In genomic region chr6:43467752-43468151, GRCh38 we compare ENCODE assay signal across 23 cellular contexts. TPM values are rescaled to one million over a fixed set of nuclear protein-coding genes. Genes with fewer than 3 reads are reported as not detected.
"Had no signal": no experiment of that assay in that cellular context is flagged by ENCODE, and none has a peak within 500 bp of the region (broad histone marks: within the 10 kb centered on the region; RNA-seq: fewer than 3 reads in every experiment).

No MANE protein-coding gene starts in this region.

- H2AFZ ChIP-seq: hepatocyte, parathyroid adenoma had no signal

- H3K4me3 Mint-ChIP-seq: dendritic cell treated with granulocyte-macrophage colony-stimulating factor and Interleukin-4, amounts not matched to agents 40 ng/mL and 50 ng/mL, for 4 days; effector memory CD8-positive, alpha-beta T cell; mesothelial cell of epicardium; natural killer cell; stimulated activated naive B cell treated with anti-CD40 and anti-IgM and Interleukin-4, amounts not matched to agents 10 μg/mL and 1 μg/mL and 100 μg/mL, for 72 hours; stimulated activated naive CD8-positive, alpha-beta T cell treated with anti-CD3 and anti-CD28 coated beads, Interleukin-15, amount 100 ng/mL, for 72 hours had no signal

- H3K9me3 ChIP-seq: esophagus muscularis mucosa, gastrocnemius medialis, prostate gland, spleen, testis, tibial nerve had no signal

- H3K4me3 ChIP-seq: esophagus muscularis mucosa, gastrocnemius medialis, hepatocyte, prostate gland, spleen, testis, tibial nerve had no signal

- H3K4me2 ChIP-seq: hepatocyte had no signal

- H3K27me3 ChIP-seq: hepatocyte, testis had no signal

- DNase-seq: cerebellar nuclear complex; effector memory CD8-positive, alpha-beta T cell; gastrocnemius medialis; kidney; left cardiac atrium; natural killer cell; spleen; stimulated activated CD4-positive, alpha-beta T cell treated with anti-CD3 and anti-CD28 coated beads, Interleukin-15, amount 100 ng/mL, for 24 hours; stimulated activated CD4-positive, alpha-beta T cell treated with anti-CD3 and anti-CD28 coated beads, Interleukin-1b, Interleukin-23, amount 100 ng/mL, for 48 hours; stimulated activated CD4-positive, alpha-beta T cell treated with anti-CD3 and anti-CD28 coated beads, Interleukin-4, amount 100 ng/mL, for 24 hours; stimulated activated naive B cell treated with anti-CD40 and anti-IgM and Interleukin-4, amounts not matched to agents 10 μg/mL and 1 μg/mL and 100 μg/mL, for 72 hours; stimulated activated naive CD8-positive, alpha-beta T cell treated with anti-CD3 and anti-CD28 coated beads, Interleukin-15, amount 100 ng/mL, for 72 hours; testis had no signal

- H3K9ac ChIP-seq: parathyroid adenoma had no signal

- H3K79me2 ChIP-seq: hepatocyte, parathyroid adenoma had no signal

- H3K36me3 ChIP-seq: esophagus muscularis mucosa, gastrocnemius medialis, prostate gland, spleen, tibial nerve had no signal

- H3K4me1 ChIP-seq: esophagus muscularis mucosa, gastrocnemius medialis, parathyroid adenoma, prostate gland, spleen, testis, tibial nerve had no signal

- H3K27ac Mint-ChIP-seq: dendritic cell treated with granulocyte-macrophage colony-stimulating factor and Interleukin-4, amounts not matched to agents 40 ng/mL and 50 ng/mL, for 4 days; effector memory CD8-positive, alpha-beta T cell; mesothelial cell of epicardium; stimulated activated naive B cell treated with anti-CD40 and anti-IgM and Interleukin-4, amounts not matched to agents 10 μg/mL and 1 μg/mL and 100 μg/mL, for 72 hours had no signal

- H3K27ac ChIP-seq: epithelial cell of prostate, esophagus muscularis mucosa, gastrocnemius medialis, hepatocyte, parathyroid adenoma, prostate gland, spleen, testis, tibial nerve had no signal

- H3K36me3 Mint-ChIP-seq: mesothelial cell of epicardium; natural killer cell; stimulated activated naive B cell treated with anti-CD40 and anti-IgM and Interleukin-4, amounts not matched to agents 10 μg/mL and 1 μg/mL and 100 μg/mL, for 72 hours had no signal

- ATAC-seq: effector memory CD8-positive, alpha-beta T cell; gastrocnemius medialis; natural killer cell; sciatic nerve; stimulated activated naive B cell treated with anti-CD40 and anti-IgM and Interleukin-4, amounts not matched to agents 10 μg/mL and 1 μg/mL and 100 μg/mL, for 72 hours; stimulated activated naive CD8-positive, alpha-beta T cell treated with anti-CD3 and anti-CD28 coated beads, Interleukin-15, amount 100 ng/mL, for 72 hours had no signal

- H3K4me1 Mint-ChIP-seq: mesothelial cell of epicardium; natural killer cell; stimulated activated naive B cell treated with anti-CD40 and anti-IgM and Interleukin-4, amounts not matched to agents 10 μg/mL and 1 μg/mL and 100 μg/mL, for 72 hours; stimulated activated naive CD8-positive, alpha-beta T cell treated with anti-CD3 and anti-CD28 coated beads, Interleukin-15, amount 100 ng/mL, for 72 hours had no signal

- H3K9me3 Mint-ChIP-seq: dendritic cell treated with granulocyte-macrophage colony-stimulating factor and Interleukin-4, amounts not matched to agents 40 ng/mL and 50 ng/mL, for 4 days; effector memory CD8-positive, alpha-beta T cell; mesothelial cell of epicardium; natural killer cell; stimulated activated naive B cell treated with anti-CD40 and anti-IgM and Interleukin-4, amounts not matched to agents 10 μg/mL and 1 μg/mL and 100 μg/mL, for 72 hours; stimulated activated naive CD8-positive, alpha-beta T cell treated with anti-CD3 and anti-CD28 coated beads, Interleukin-15, amount 100 ng/mL, for 72 hours had no signal

RNA-seq across cellular contexts. Expression of gene DLK2, which starts 12.4 kb away (rescaled TPM):
- total RNA-seq: natural killer cell, subcutaneous adipose tissue had no signal

RNA-seq across cellular contexts. Expression of gene LRRC73, which starts 42.4 kb away (rescaled TPM):
- total RNA-seq: gastrocnemius medialis, hepatocyte had no signal
